In the genomic region with DNA sequence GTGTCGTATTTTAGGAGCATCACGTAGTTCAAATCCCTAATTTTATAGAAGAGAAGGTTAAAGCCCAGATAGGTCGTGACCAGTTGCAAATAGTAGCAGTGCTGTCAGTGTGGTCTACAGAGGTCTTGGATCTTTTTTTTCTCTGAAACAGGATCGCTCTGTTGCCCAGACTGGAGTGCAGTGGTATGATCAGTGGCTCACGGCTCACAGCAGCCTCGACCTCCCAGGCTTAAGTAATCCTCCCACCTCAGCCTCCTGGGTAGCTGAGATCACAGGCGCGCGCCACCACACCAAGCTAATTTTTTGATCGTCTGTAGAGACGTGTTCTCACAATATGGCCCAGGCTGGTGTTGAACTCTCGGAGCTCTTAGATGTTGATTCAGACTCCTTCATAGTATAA, we compare ENCODE assay signal across 8 cellular contexts. TPM values are rescaled to one million over a fixed set of nuclear protein-coding genes. Genes with fewer than 3 reads are reported as not detected.
DNase-seq lines count a peak whose midpoint lies in the region; ATAC-seq, FAIRE-seq and TF ChIP-seq lines count a peak whose summit lies in the region.

No MANE protein-coding gene starts in this region.

- no peak overlapping the region for H3K27ac ChIP-seq in keratinocyte (ENCODE audit: control insufficient read depth, insufficient read depth, low read length)
- H3K27ac ChIP-seq in thymus (ENCODE audit: low read depth) = no peak overlapping the region

- H3K79me2 ChIP-seq in keratinocyte (ENCODE audit: control insufficient read depth, insufficient read depth, low read length) = peaks cover 72% of the 10 kb centered on the region

- no peaks in the 10 kb centered on the region for H3K9me3 ChIP-seq in keratinocyte (ENCODE audit: control insufficient read depth, low read depth, low read length)
- no peaks in the 10 kb centered on the region for H3K9me3 ChIP-seq in thymus (ENCODE audit: control insufficient read depth)
- H3K9me3 ChIP-seq in mucosa of descending colon = no peaks in the 10 kb centered on the region

- no peak for FAIRE-seq in keratinocyte (lab: Jason Lieb, UNC)

- H3K27me3 ChIP-seq in keratinocyte (ENCODE audit: control insufficient read depth, extremely low read depth, insufficient read depth, low read length) (no peaks in the 10 kb centered on the region), thymus (ENCODE audit: control insufficient read depth, insufficient read depth) (no peaks in the 10 kb centered on the region)

- peak overlapping the region; percentile 100 for H3K4me3 Mint-ChIP-seq in activated CD8-positive, alpha-beta memory T cell treated with anti-CD3 and anti-CD28 coated beads, Interleukin-2, amount 10 ng/mL, durations not matched to agents 7 days and 5 days
- H3K4me3 Mint-ChIP-seq in activated naive CD8-positive, alpha-beta T cell = peak overlapping the region; percentile 99

- H3K4me3 ChIP-seq in keratinocyte (ENCODE audit: control insufficient read depth in 2 of 3, extremely low read depth in 1 of 3, insufficient read depth in 2 of 3, low read depth in 1 of 3, low read length in 3 of 3) (peak overlapping the region; percentile 68 to 99 (median 72)), thymus (ENCODE audit: low read length) (peak overlapping the region; percentile 87), mucosa of descending colon (no peak overlapping the region)

- ATAC-seq in activated CD8-positive, alpha-beta memory T cell treated with anti-CD3 and anti-CD28 coated beads, Interleukin-2, amount 10 ng/mL, durations not matched to agents 7 days and 5 days = no peak
- ATAC-seq in GM19397 (IDR thresholded peaks at IDR 0.05; ENCODE audit: unreplicated experiment) = no peak
- ATAC-seq in mucosa of descending colon = no peak

- H3K9ac ChIP-seq in keratinocyte (ENCODE audit: control insufficient read depth, extremely low read depth, insufficient read depth, low read length) = peak overlapping the region; percentile 99

- H4K20me1 ChIP-seq in keratinocyte (ENCODE audit: control insufficient read depth, extremely low read depth, insufficient read depth, low read length) = peaks cover 51% of the 10 kb centered on the region

- CTCF ChIA-PET in activated CD8-positive, alpha-beta memory T cell treated with anti-CD3 and anti-CD28 coated beads, Interleukin-2, amount 10 ng/mL, durations not matched to agents 7 days and 5 days (lab: Charles Lee) = interaction anchor here (1.0 to 5.3 kb wide), 3 partner anchors 10 to 162 kb away, joined by 3 to 28 read pairs (median 4); no protein-coding TSS in a partner anchor

- no peak for DNase-seq in activated CD8-positive, alpha-beta memory T cell treated with anti-CD3 and anti-CD28 coated beads, Interleukin-2, amount 10 ng/mL, durations not matched to agents 7 days and 5 days
- DNase-seq in activated CD8-positive, alpha-beta memory T cell treated with anti-CD3 and anti-CD28 coated beads, Interleukin-2, amount 50 U/mL, for 48 hours = no peak
- DNase-seq in keratinocyte (ENCODE audit: low read depth, low spot score) = no peak
- DNase-seq in mucosa of descending colon = no peak
- no peak for DNase-seq in HPDE6-E6E7 (ENCODE audit: extremely low spot score)

- H3K27ac Mint-ChIP-seq in activated CD8-positive, alpha-beta memory T cell treated with anti-CD3 and anti-CD28 coated beads, Interleukin-2, amount 10 ng/mL, durations not matched to agents 7 days and 5 days = peak overlapping the region; percentile 99
- H3K27ac Mint-ChIP-seq in activated naive CD8-positive, alpha-beta T cell = peak overlapping the region; percentile 97

- TF ChIP-seq CTCF in keratinocyte (optimal IDR thresholded peaks at IDR 0.05 in 1 of 3, IDR thresholded peaks at IDR 0.05 in 1 of 3, conservative IDR thresholded peaks at IDR 0.05 in 1 of 3; ENCODE audit: extremely low read depth in 1 of 3, insufficient read depth in 2 of 3, low read length in 3 of 3) (no peak), mucosa of descending colon (IDR thresholded peaks at IDR 0.05) (no peak)

- no peaks in the 10 kb centered on the region for H3K27me3 Mint-ChIP-seq in activated CD8-positive, alpha-beta memory T cell treated with anti-CD3 and anti-CD28 coated beads, Interleukin-2, amount 10 ng/mL, durations not matched to agents 7 days and 5 days
- H3K27me3 Mint-ChIP-seq in activated naive CD8-positive, alpha-beta T cell = no peaks in the 10 kb centered on the region

- peaks cover 29% of the 10 kb centered on the region for H3K36me3 Mint-ChIP-seq in activated CD8-positive, alpha-beta memory T cell treated with anti-CD3 and anti-CD28 coated beads, Interleukin-2, amount 10 ng/mL, durations not matched to agents 7 days and 5 days
- H3K36me3 Mint-ChIP-seq in activated naive CD8-positive, alpha-beta T cell = peaks cover 7% of the 10 kb centered on the region

- H3K4me1 Mint-ChIP-seq in activated CD8-positive, alpha-beta memory T cell treated with anti-CD3 and anti-CD28 coated beads, Interleukin-2, amount 10 ng/mL, durations not matched to agents 7 days and 5 days = peaks cover 56% of the 10 kb centered on the region
- H3K4me1 Mint-ChIP-seq in activated naive CD8-positive, alpha-beta T cell (ENCODE audit: low read depth) = peaks cover 51% of the 10 kb centered on the region

- H3K4me1 ChIP-seq in keratinocyte (ENCODE audit: control insufficient read depth, extremely low read depth, insufficient read depth, low read length) = peaks cover 17% of the 10 kb centered on the region
- peaks cover 17% of the 10 kb centered on the region for H3K4me1 ChIP-seq in thymus (ENCODE audit: control insufficient read depth, insufficient read depth, low read length)
- peaks cover 33% of the 10 kb centered on the region for H3K4me1 ChIP-seq in mucosa of descending colon (ENCODE audit: low read depth)

- H3K9me3 Mint-ChIP-seq in activated CD8-positive, alpha-beta memory T cell treated with anti-CD3 and anti-CD28 coated beads, Interleukin-2, amount 10 ng/mL, durations not matched to agents 7 days and 5 days (ENCODE audit: low read depth) = no peaks in the 10 kb centered on the region
- no peaks in the 10 kb centered on the region for H3K9me3 Mint-ChIP-seq in activated naive CD8-positive, alpha-beta T cell (ENCODE audit: low read depth)

- intact Hi-C loops in mucosa of descending colon (cut with DNase I, micrococcal nuclease) = no loop called here

- H3K4me2 ChIP-seq in keratinocyte (ENCODE audit: control insufficient read depth, extremely low read depth, insufficient read depth, low read depth, low read length) = peak overlapping the region; percentile 87

- peaks cover 0 to 4% of the 10 kb centered on the region in 2 experiments for H3K36me3 ChIP-seq in keratinocyte (ENCODE audit: control insufficient read depth in 2 of 2, extremely low read depth in 1 of 2, insufficient read depth in 2 of 2, low read length in 2 of 2)
- H3K36me3 ChIP-seq in thymus (ENCODE audit: control insufficient read depth, insufficient read depth) = no peaks in the 10 kb centered on the region
- no peaks in the 10 kb centered on the region for H3K36me3 ChIP-seq in mucosa of descending colon (ENCODE audit: low read depth)

- peaks cover 8% of the 10 kb centered on the region for H3K9me1 ChIP-seq in keratinocyte (ENCODE audit: control insufficient read depth, extremely low read depth, insufficient read depth, low read length)

- H2AFZ ChIP-seq in keratinocyte (ENCODE audit: control insufficient read depth, low read length) = no peak overlapping the region

- 46% methylated on average over 12 of the region's 12 CpGs for WGBS in thymus

- dilution Hi-C loops in keratinocyte (cut with MboI; ENCODE audit: extremely low pct_ligation_motif_present, low sequenced_read_pairs) = no loop called here

RNA-seq across cellular contexts. Expression of gene MATR3, which starts 2.2 kb away (rescaled TPM):
- total RNA-seq in activated CD8-positive, alpha-beta memory T cell treated with anti-CD3 and anti-CD28 coated beads, Interleukin-2, amount 10 ng/mL, durations not matched to agents 7 days and 5 days = 100 to 1,000 TPM; 149 to 195 TPM
- polyA plus RNA-seq in keratinocyte = 81.6 to 122 TPM (median 82.8 TPM) in 3 replicates
- polyA plus RNA-seq in keratinocyte (2011; ENCODE audit: low read depth) = 430 TPM
- polyA plus RNA-seq in keratinocyte (2011; cell fraction: cytosol; rRNA removed) = 43.4 and 70.2 TPM in 2 replicates
- 70.4 and 82.4 TPM in 2 replicates for polyA plus RNA-seq in keratinocyte (2011; cell fraction: nucleus; rRNA removed)
- 84.6 and 125 TPM in 2 replicates for polyA plus RNA-seq in keratinocyte (2012; ENCODE audit: low replicate concordance)
- polyA minus RNA-seq in keratinocyte = 142 to 184 TPM (median 144 TPM) in 3 replicates
- 52.9 TPM for polyA minus RNA-seq in keratinocyte (2011; cell fraction: cytosol; rRNA and poly(A)+ RNA removed)
- 62.5 and 132 TPM in 2 replicates for polyA minus RNA-seq in keratinocyte (2011; cell fraction: nucleus; rRNA and poly(A)+ RNA removed)
- 253 TPM for polyA plus RNA-seq in thymus
- total RNA-seq in mucosa of descending colon = 100 to 1,000 TPM; 112 to 165 (median 136) TPM

RNA-seq across cellular contexts. Expression of gene PAIP2, which starts 46.0 kb away (rescaled TPM):
- 100 to 1,000 TPM in 1 of 2 experiments, 10 to 100 TPM in 1; 83.4 to 112 TPM for total RNA-seq in activated CD8-positive, alpha-beta memory T cell treated with anti-CD3 and anti-CD28 coated beads, Interleukin-2, amount 10 ng/mL, durations not matched to agents 7 days and 5 days
- polyA plus RNA-seq in keratinocyte (31.0 to 65.6 TPM (median 43.8 TPM) in 3 replicates), thymus (155 TPM)
- 80.5 TPM for polyA plus RNA-seq in keratinocyte (2011; ENCODE audit: low read depth)
- 36.1 and 63.7 TPM in 2 replicates for polyA plus RNA-seq in keratinocyte (2011; cell fraction: cytosol; rRNA removed)
- 22.0 and 33.2 TPM in 2 replicates for polyA plus RNA-seq in keratinocyte (2011; cell fraction: nucleus; rRNA removed)
- polyA plus RNA-seq in keratinocyte (2012; ENCODE audit: low replicate concordance) = 41.7 and 65.0 TPM in 2 replicates
- polyA minus RNA-seq in keratinocyte = 7.7 to 32.7 TPM (median 10.2 TPM) in 3 replicates
- 50.8 TPM for polyA minus RNA-seq in keratinocyte (2011; cell fraction: cytosol; rRNA and poly(A)+ RNA removed)
- polyA minus RNA-seq in keratinocyte (2011; cell fraction: nucleus; rRNA and poly(A)+ RNA removed) = 7.9 and 13.3 TPM in 2 replicates
- 10 to 100 TPM; 42.1 to 85.1 (median 44.5) TPM for total RNA-seq in mucosa of descending colon
